In genomic region chr1:13699936-13700520, GRCh38 we compare ENCODE assay signal across 1 cellular context.
TF ChIP-seq lines count a peak whose summit lies in the region.

TSS of gene PRDM2 (plus strand) at chr1:13700188. CDS start at chr1:13715606, 15,418 bp downstream.

TF ChIP-seq in HEK293, 187 proteins besides CTCF, POLR2A, EP300 and RAD21 (continued from another document):
- TF ChIP-seq, protein P1, sequence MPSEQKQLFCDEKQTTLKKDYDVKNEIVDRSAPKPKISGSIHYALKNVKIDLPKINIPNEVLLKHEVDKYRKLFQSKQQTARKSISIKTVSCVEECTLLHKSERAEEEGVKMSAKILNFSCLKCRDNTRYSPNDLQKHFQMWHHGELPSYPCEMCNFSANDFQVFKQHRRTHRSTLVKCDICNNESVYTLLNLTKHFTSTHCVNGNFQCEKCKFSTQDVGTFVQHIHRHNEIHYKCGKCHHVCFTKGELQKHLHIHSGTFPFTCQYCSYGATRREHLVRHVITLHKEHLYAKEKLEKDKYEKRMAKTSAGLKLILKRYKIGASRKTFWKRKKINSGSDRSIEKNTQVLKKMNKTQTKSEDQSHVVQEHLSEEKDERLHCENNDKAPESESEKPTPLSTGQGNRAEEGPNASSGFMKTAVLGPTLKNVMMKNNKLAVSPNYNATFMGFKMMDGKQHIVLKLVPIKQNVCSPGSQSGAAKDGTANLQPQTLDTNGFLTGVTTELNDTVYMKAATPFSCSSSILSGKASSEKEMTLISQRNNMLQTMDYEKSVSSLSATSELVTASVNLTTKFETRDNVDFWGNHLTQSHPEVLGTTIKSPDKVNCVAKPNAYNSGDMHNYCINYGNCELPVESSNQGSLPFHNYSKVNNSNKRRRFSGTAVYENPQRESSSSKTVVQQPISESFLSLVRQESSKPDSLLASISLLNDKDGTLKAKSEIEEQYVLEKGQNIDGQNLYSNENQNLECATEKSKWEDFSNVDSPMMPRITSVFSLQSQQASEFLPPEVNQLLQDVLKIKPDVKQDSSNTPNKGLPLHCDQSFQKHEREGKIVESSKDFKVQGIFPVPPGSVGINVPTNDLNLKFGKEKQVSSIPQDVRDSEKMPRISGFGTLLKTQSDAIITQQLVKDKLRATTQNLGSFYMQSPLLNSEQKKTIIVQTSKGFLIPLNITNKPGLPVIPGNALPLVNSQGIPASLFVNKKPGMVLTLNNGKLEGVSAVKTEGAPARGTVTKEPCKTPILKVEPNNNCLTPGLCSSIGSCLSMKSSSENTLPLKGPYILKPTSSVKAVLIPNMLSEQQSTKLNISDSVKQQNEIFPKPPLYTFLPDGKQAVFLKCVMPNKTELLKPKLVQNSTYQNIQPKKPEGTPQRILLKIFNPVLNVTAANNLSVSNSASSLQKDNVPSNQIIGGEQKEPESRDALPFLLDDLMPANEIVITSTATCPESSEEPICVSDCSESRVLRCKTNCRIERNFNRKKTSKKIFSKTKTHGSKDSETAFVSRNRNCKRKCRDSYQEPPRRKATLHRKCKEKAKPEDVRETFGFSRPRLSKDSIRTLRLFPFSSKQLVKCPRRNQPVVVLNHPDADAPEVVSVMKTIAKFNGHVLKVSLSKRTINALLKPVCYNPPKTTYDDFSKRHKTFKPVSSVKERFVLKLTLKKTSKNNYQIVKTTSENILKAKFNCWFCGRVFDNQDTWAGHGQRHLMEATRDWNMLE (tag by site-specific recombination; conservative IDR thresholded peaks at IDR 0.05; ENCODE audit: low read depth), result peak; percentile 56
- TF ChIP-seq ZBTB7A (tag by site-specific recombination; IDR thresholded peaks at IDR 0.05; ENCODE audit: low read depth), result peak; percentile 57; the same call in 1 of the 2 replicates
- TF ChIP-seq ZNF629 (tag by site-specific recombination; IDR thresholded peaks at IDR 0.05), result 0 out of 2 replicates have a peak, but pooled peaks have one; percentile 14
